Comparison of ENCODE assay signal across 15 cellular contexts in genomic region chr15:52436971-52437370, GRCh38.
"Had no signal": no experiment of that assay in that cellular context is flagged by ENCODE, and none has a peak within 500 bp of the region (broad histone marks: within the 10 kb centered on the region; RNA-seq: fewer than 3 reads in every experiment).

No MANE protein-coding gene starts in this region.

- ATAC-seq: gastroesophageal sphincter; heart right ventricle; stimulated activated naive B cell treated with anti-CD40 and anti-IgM and Interleukin-4, amounts not matched to agents 10 μg/mL and 1 μg/mL and 100 μg/mL, for 72 hours had no signal

- H3K36me3 ChIP-seq: esophagus squamous epithelium, gastroesophageal sphincter, heart right ventricle, sigmoid colon, tibial artery had no signal

- H3K27me3 ChIP-seq: esophagus squamous epithelium, gastroesophageal sphincter, heart right ventricle, sigmoid colon, tibial artery had no signal

- H3K27ac ChIP-seq: esophagus squamous epithelium, gastroesophageal sphincter, sigmoid colon, tibial artery had no signal

- H3K4me3 ChIP-seq: esophagus squamous epithelium, gastroesophageal sphincter, heart right ventricle, lung, sigmoid colon, tibial artery had no signal

- H3K9me3 ChIP-seq: esophagus squamous epithelium, gastroesophageal sphincter, heart right ventricle, sigmoid colon, tibial artery had no signal

- DNase-seq: activated B cell treated with CpG ODN at 0.5 μM for 24 hours; activated CD4-positive, alpha-beta T cell treated with anti-CD3 and anti-CD28 coated beads, Interleukin-2, amount 10 ng/mL, durations not matched to agents 24 days and 14 days; activated CD8-positive, alpha-beta memory T cell treated with anti-CD3 and anti-CD28 coated beads, Interleukin-2, amount 50 U/mL, for 48 hours; activated gamma-delta T cell treated with Interleukin-2 at 50 U/mL for 16 hours; cortex of kidney; effector CD4-positive, alpha-beta T cell; esophagus squamous epithelium; heart right ventricle; sigmoid colon; stimulated activated CD4-positive, alpha-beta T cell treated with anti-CD3 and anti-CD28 coated beads, Interleukin-2, amount 100 ng/mL, for 48 hours; stimulated activated naive B cell treated with anti-CD40 and anti-IgM and Interleukin-4, amounts not matched to agents 10 μg/mL and 1 μg/mL and 100 μg/mL, for 72 hours; T-helper 2 cell; tibial artery had no signal
